ENCODE assay signal across 8 cellular contexts in the genomic region with DNA sequence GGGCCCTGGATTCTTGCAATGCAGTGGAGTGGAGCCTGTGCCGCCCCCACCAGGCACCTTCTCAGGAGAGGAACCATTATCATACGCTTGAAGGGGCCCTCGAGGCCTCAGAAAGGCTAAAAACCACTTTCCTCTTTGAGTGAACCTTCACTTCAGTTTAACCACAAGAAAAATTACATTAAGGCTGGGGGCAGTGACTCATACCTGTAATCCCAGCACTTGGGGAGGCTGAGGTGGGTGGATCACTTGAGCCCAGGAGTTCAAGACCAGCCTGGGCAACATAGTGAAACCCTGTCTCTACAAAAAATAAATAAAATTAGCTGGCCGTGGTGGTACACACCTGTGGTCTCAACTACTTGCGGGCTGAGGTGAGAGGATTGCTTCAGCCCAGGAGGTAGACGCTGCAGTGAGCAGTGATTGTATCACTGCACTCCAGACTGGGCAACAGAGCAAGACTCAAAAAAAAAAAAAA.
DNase-seq lines count a peak whose midpoint lies in the region; ATAC-seq and TF ChIP-seq lines count a peak whose summit lies in the region.
"Not testable (repeated sequence)": the region's sequence is repeated elsewhere in the genome, so short reads cannot be mapped to it uniquely, and the experiment has no call there.

No MANE protein-coding gene starts in this region.

- DNase-seq in DMS79 treated with DMSO at 0.1 percent for 48 hours (lab: John Stamatoyannopoulos, UW) (peak; percentile 63), OCI-M1 (lab: John Stamatoyannopoulos, UW) (peak; percentile 76), MCF 10A (ENCODE audit: unreplicated experiment) (peak; percentile 24)
- DNase-seq in activated CD8-positive, alpha-beta T cell treated with anti-CD3 and anti-CD28 coated beads, Interleukin-2, amount 10 ng/mL, durations not matched to agents 7 days and 5 days, result peak; percentile 70
- DNase-seq in stimulated activated CD4-positive, alpha-beta T cell treated with anti-CD3 and anti-CD28 coated beads, Interleukin-1b, Interleukin-23, amount 100 ng/mL, for 48 hours, result peak; percentile 54

- CTCF ChIA-PET in activated CD8-positive, alpha-beta T cell treated with anti-CD3 and anti-CD28 coated beads, Interleukin-2, amount 10 ng/mL, durations not matched to agents 7 days and 5 days (lab: Charles Lee), result interaction anchor here (1.0 to 1.2 kb wide), 2 partner anchors 9 to 13 kb away, joined by 3 to 6 read pairs; no protein-coding TSS in a partner anchor
- CTCF ChIA-PET in MCF 10A (lab: Yijun Ruan, JAX), result interaction anchor here (0.6 kb wide), 1 partner anchor 159 kb away, joined by 4 read pairs; no protein-coding TSS in a partner anchor

- not testable (repeated sequence) for BruUV-seq in MCF 10A (replicated peaks; lab: Mats Ljungman, UMichigan)

- H3K4me3 Mint-ChIP-seq in IgD-negative memory B cell, result peak overlapping the region in 3 of 4 donors; percentile 23 to 75 (median 43)
- H3K4me3 Mint-ChIP-seq in activated CD8-positive, alpha-beta T cell treated with anti-CD3 and anti-CD28 coated beads, Interleukin-2, amount 10 ng/mL, durations not matched to agents 7 days and 5 days, result peak overlapping the region; percentile 36
- not testable (repeated sequence) for H3K4me3 Mint-ChIP-seq in MCF 10A (ENCODE audit: unreplicated experiment)

- H3K9me3 Mint-ChIP-seq in IgD-negative memory B cell; activated CD8-positive, alpha-beta T cell treated with anti-CD3 and anti-CD28 coated beads, Interleukin-2, amount 10 ng/mL, durations not matched to agents 7 days and 5 days (ENCODE audit: insufficient read depth); MCF 10A (ENCODE audit: unreplicated experiment): not testable (repeated sequence)

- H3K27me3 Mint-ChIP-seq in IgD-negative memory B cell; activated CD8-positive, alpha-beta T cell treated with anti-CD3 and anti-CD28 coated beads, Interleukin-2, amount 10 ng/mL, durations not matched to agents 7 days and 5 days (ENCODE audit: low read depth); MCF 10A (ENCODE audit: insufficient read depth, unreplicated experiment): not testable (repeated sequence)

- intact Hi-C loops in MCF 10A (cut with micrococcal nuclease), result not testable (repeated sequence)

- peaks cover 29 to 34% (median 32%) of the 10 kb centered on the region in 3 donors for H3K4me1 Mint-ChIP-seq in IgD-negative memory B cell
- peaks cover 67% of the 10 kb centered on the region for H3K4me1 Mint-ChIP-seq in activated CD8-positive, alpha-beta T cell treated with anti-CD3 and anti-CD28 coated beads, Interleukin-2, amount 10 ng/mL, durations not matched to agents 7 days and 5 days (ENCODE audit: low read depth)
- peaks cover 23% of the 10 kb centered on the region for H3K4me1 Mint-ChIP-seq in MCF 10A (ENCODE audit: insufficient read depth, unreplicated experiment)

- H3K36me3 Mint-ChIP-seq in IgD-negative memory B cell; MCF 10A (ENCODE audit: insufficient read depth, unreplicated experiment): not testable (repeated sequence)
- H3K36me3 Mint-ChIP-seq in activated CD8-positive, alpha-beta T cell treated with anti-CD3 and anti-CD28 coated beads, Interleukin-2, amount 10 ng/mL, durations not matched to agents 7 days and 5 days (ENCODE audit: low read depth), result peaks cover 12% of the 10 kb centered on the region

- POLR2A ChIA-PET in activated CD8-positive, alpha-beta T cell treated with anti-CD3 and anti-CD28 coated beads, Interleukin-2, amount 10 ng/mL, durations not matched to agents 7 days and 5 days (lab: Charles Lee), result not testable (repeated sequence)
- POLR2A ChIA-PET in MCF 10A (lab: Yijun Ruan, JAX), result interaction anchor here (0.7 kb wide), 1 partner anchor 24 kb away, joined by 3 read pairs; no protein-coding TSS in a partner anchor

- H3K27ac Mint-ChIP-seq in IgD-negative memory B cell, result peak overlapping the region in 1 of 3 donors; percentile 16
- peak overlapping the region; percentile 63 for H3K27ac Mint-ChIP-seq in activated CD8-positive, alpha-beta T cell treated with anti-CD3 and anti-CD28 coated beads, Interleukin-2, amount 10 ng/mL, durations not matched to agents 7 days and 5 days
- not testable (repeated sequence) for H3K27ac Mint-ChIP-seq in MCF 10A (ENCODE audit: low read depth, unreplicated experiment)

- TF ChIP-seq CTCF in MCF 10A (IDR thresholded peaks at IDR 0.05; ENCODE audit: unreplicated experiment), result not testable (repeated sequence)

- peak; percentile 67 for ATAC-seq in GM18907 (IDR thresholded peaks at IDR 0.05; ENCODE audit: unreplicated experiment)
- ATAC-seq in HG02798 (IDR thresholded peaks at IDR 0.05; ENCODE audit: poor library complexity, unreplicated experiment), result peak; percentile 52
- ATAC-seq in activated CD8-positive, alpha-beta T cell treated with anti-CD3 and anti-CD28 coated beads, Interleukin-2, amount 10 ng/mL, durations not matched to agents 7 days and 5 days, result peak; percentile 74

Comparison
In these comparisons a context has a peak if more than half of its experiments do, and no peak if none do; other contexts are left out.
1. Peak in every context shown above with its lines: DNase-seq and ATAC-seq.
2. DNase-seq: peak in every context shown above with its lines; median percentile 76 in OCI-M1; 70 in activated CD8-positive, alpha-beta T cell treated with anti-CD3 and anti-CD28 coated beads, Interleukin-2, amount 10 ng/mL, durations not matched to agents 7 days and 5 days; 63 in DMS79 treated with DMSO at 0.1 percent for 48 hours; 54 in stimulated activated CD4-positive, alpha-beta T cell treated with anti-CD3 and anti-CD28 coated beads, Interleukin-1b, Interleukin-23, amount 100 ng/mL, for 48 hours; 24 in MCF 10A.